ENCODE assay signal across 9 cellular contexts in the genomic region with DNA sequence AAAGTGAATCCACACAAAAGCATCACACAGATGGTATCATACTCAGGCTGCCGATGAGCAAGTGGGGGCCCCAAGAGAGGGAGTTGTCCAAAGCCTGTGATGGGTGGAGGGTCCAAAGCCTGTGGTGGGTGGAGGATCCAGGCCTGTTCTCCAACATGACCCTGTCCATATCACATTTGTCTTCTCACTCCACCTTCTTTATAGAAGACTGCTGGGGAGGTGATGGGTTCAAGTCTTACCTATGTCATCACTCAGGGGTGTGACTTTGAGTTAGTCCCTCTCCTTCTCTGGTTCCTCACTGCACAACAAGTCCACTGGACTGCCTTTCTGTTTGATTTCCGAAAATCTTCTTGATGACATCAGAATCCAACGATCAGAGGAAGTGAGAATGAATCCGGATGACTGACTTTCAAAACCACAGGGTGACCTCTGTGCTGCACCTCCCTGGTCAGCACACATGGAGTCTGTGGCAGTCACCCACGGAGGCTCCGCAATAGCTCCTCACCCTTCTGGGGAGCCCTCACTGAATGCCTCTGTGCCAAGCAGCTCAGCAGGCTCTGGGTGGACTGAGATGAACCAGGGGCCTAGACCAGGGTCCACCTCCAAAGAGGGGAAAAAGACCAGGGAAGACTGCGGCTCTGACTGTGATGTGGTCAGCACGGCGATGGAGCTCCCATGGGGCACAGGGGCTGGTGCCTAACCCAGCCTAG.
DNase-seq lines count a peak whose midpoint lies in the region; ATAC-seq, FAIRE-seq and TF ChIP-seq lines count a peak whose summit lies in the region.
"Had no signal": no experiment of that assay in that cellular context is flagged by ENCODE, and none has a peak within 500 bp of the region (broad histone marks: within the 10 kb centered on the region; RNA-seq: fewer than 3 reads in every experiment).

No MANE protein-coding gene starts in this region.

- DNase-seq in activated T-cell treated with anti-CD3 and anti-CD28 coated beads, Interleukin-2, amount 50 U/mL, for 48 hours: peak; percentile 45 to 48
- DNase-seq in activated T-cell treated with anti-CD3 and anti-CD28 coated beads for 4 hours: no peak
- peak; percentile 88 for DNase-seq in RCC 7860 (ENCODE audit: low spot score)
- DNase-seq in keratinocyte (ENCODE audit: low read depth, low spot score): no peak
- DNase-seq in cortex of kidney (lab: John Stamatoyannopoulos, UW): no peak
- DNase-seq in NCI-H2171 treated with DMSO at 0.1 percent for 48 hours (lab: John Stamatoyannopoulos, UW): no peak
- DNase-seq in T1000 (lab: John Stamatoyannopoulos, UW): no peak

- no peak overlapping the region for H3K9ac ChIP-seq in keratinocyte (ENCODE audit: control insufficient read depth, extremely low read depth, insufficient read depth, low read length)

- H3K27me3 ChIP-seq in keratinocyte (ENCODE audit: control insufficient read depth, extremely low read depth, insufficient read depth, low read length): no peaks in the 10 kb centered on the region

- peak; percentile 43 for ATAC-seq in HG02884 (IDR thresholded peaks at IDR 0.05; ENCODE audit: unreplicated experiment)

- peaks cover 9% of the 10 kb centered on the region for H3K4me1 ChIP-seq in keratinocyte (ENCODE audit: control insufficient read depth, extremely low read depth, insufficient read depth, low read length)

- FAIRE-seq in RCC 7860 (lab: Jason Lieb, UNC) (peak; percentile 89), keratinocyte (lab: Jason Lieb, UNC) (peak; percentile 36)

- H3K9me3 ChIP-seq in keratinocyte (ENCODE audit: control insufficient read depth, low read depth, low read length): no peaks in the 10 kb centered on the region

- TF ChIP-seq CTCF in keratinocyte (optimal IDR thresholded peaks at IDR 0.05 in 1 of 3, IDR thresholded peaks at IDR 0.05 in 1 of 3, conservative IDR thresholded peaks at IDR 0.05 in 1 of 3; ENCODE audit: extremely low read depth in 1 of 3, insufficient read depth in 2 of 3, low read length in 3 of 3): no peak

- no peaks in the 10 kb centered on the region for H4K20me1 ChIP-seq in keratinocyte (ENCODE audit: control insufficient read depth, extremely low read depth, insufficient read depth, low read length)

- no peak overlapping the region for H3K27ac ChIP-seq in keratinocyte (ENCODE audit: control insufficient read depth, insufficient read depth, low read length)
- H3K27ac ChIP-seq: C4-2B had no signal

- no peaks in the 10 kb centered on the region for H3K79me2 ChIP-seq in keratinocyte (ENCODE audit: control insufficient read depth, insufficient read depth, low read length)

- H3K36me3 ChIP-seq in keratinocyte (ENCODE audit: control insufficient read depth in 2 of 2, extremely low read depth in 1 of 2, insufficient read depth in 2 of 2, low read length in 2 of 2): no peaks in the 10 kb centered on the region

- no peak overlapping the region for H3K4me2 ChIP-seq in keratinocyte (ENCODE audit: control insufficient read depth, extremely low read depth, insufficient read depth, low read depth, low read length)

- dilution Hi-C loops in keratinocyte (cut with MboI; ENCODE audit: extremely low pct_ligation_motif_present, low sequenced_read_pairs): no loop called here

- no peaks in the 10 kb centered on the region for H3K9me1 ChIP-seq in keratinocyte (ENCODE audit: control insufficient read depth, extremely low read depth, insufficient read depth, low read length)

- H3K4me3 ChIP-seq in keratinocyte (ENCODE audit: control insufficient read depth in 2 of 3, extremely low read depth in 1 of 3, insufficient read depth in 2 of 3, low read depth in 1 of 3, low read length in 3 of 3): no peak overlapping the region

- no peak overlapping the region for H2AFZ ChIP-seq in keratinocyte (ENCODE audit: control insufficient read depth, low read length)

Comparison
In these comparisons a context has a peak if more than half of its experiments do, and no peak if none do; other contexts are left out.
1. DNase-seq: peak in activated T-cell treated with anti-CD3 and anti-CD28 coated beads, Interleukin-2, amount 50 U/mL, for 48 hours (2 of 2) and RCC 7860 (single experiment); none in activated T-cell treated with anti-CD3 and anti-CD28 coated beads for 4 hours (single experiment), keratinocyte (single experiment), cortex of kidney (single experiment), NCI-H2171 treated with DMSO at 0.1 percent for 48 hours (single experiment) and T1000 (single experiment).